ENCODE assay signal across 14 cellular contexts in genomic region chr7:98617960-98618418, GRCh38. TPM values are rescaled to one million over a fixed set of nuclear protein-coding genes. Genes with fewer than 3 reads are reported as not detected.
DNase-seq lines count a peak whose midpoint lies in the region; ATAC-seq and TF ChIP-seq lines count a peak whose summit lies in the region.
"Had no signal": no experiment of that assay in that cellular context is flagged by ENCODE, and none has a peak within 500 bp of the region (broad histone marks: within the 10 kb centered on the region; RNA-seq: fewer than 3 reads in every experiment).

No MANE protein-coding gene starts in this region.

- no peaks in the 10 kb centered on the region for H3K9me3 ChIP-seq in prostate gland
- H3K9me3 ChIP-seq: colonic mucosa had no signal

- no peak for TF ChIP-seq POLR2A in prostate gland (IDR thresholded peaks at IDR 0.05)

- no peaks in the 10 kb centered on the region for H3K36me3 ChIP-seq in prostate gland
- H3K36me3 ChIP-seq: colonic mucosa had no signal

- H3K4me3 ChIP-seq in fibroblast of the aortic adventitia (ENCODE audit: low read depth, low read length) (peak overlapping the region; percentile 45), prostate gland (peak overlapping the region; percentile 23 to 28)

- 1% methylated on average over 40 of the region's 40 CpGs for WGBS in prostate gland

- H3K27ac ChIP-seq in C4-2B (peak overlapping the region; percentile 24), prostate gland (no peak overlapping the region)
- H3K27ac ChIP-seq: colonic mucosa had no signal

- H3K27me3 ChIP-seq in prostate gland (replicated peaks; ENCODE audit: insufficient read depth): no peaks in the 10 kb centered on the region

- intact Hi-C loops in prostate gland (cut with DNase I): no loop called here

- DNase-seq in NCI-H2227 (lab: John Stamatoyannopoulos, UW; ENCODE audit: unreplicated experiment) (peak; percentile 40), fibroblast of the aortic adventitia (ENCODE audit: low read depth) (no peak), prostate gland (ENCODE audit: low spot score) (no peak), A172 (ENCODE audit: low spot score) (no peak), kidney tubule cell (ENCODE audit: low spot score) (no peak)
- DNase-seq: activated CD4-positive, alpha-beta T cell treated with anti-CD3 and anti-CD28 coated beads, Interleukin-2, amount 50 U/mL, for 1 hour; colonic mucosa; HFFc6; NCI-H526 treated with DMSO at 0.1 percent for 48 hours; stimulated activated CD4-positive, alpha-beta T cell treated with anti-CD3 and anti-CD28 coated beads, Interleukin-4, amount 100 ng/mL, for 4 hours had no signal

- peaks cover 3% of the 10 kb centered on the region for H3K4me1 ChIP-seq in prostate gland (replicated peaks)
- H3K4me1 ChIP-seq: colonic mucosa had no signal

- ATAC-seq in GM21423 (IDR thresholded peaks at IDR 0.05; ENCODE audit: unreplicated experiment) (no peak), HG02759 (IDR thresholded peaks at IDR 0.05; ENCODE audit: unreplicated experiment) (no peak)

- TF ChIP-seq CTCF in C4-2B (conservative IDR thresholded peaks at IDR 0.05) (no peak), fibroblast of the aortic adventitia (IDR thresholded peaks at IDR 0.05; ENCODE audit: insufficient read depth, low read length) (no peak), prostate gland (IDR thresholded peaks at IDR 0.05) (no peak)

RNA-seq across cellular contexts. Expression of gene NPTX2, which starts 0.9 kb away (rescaled TPM):
- total RNA-seq in fibroblast of the aortic adventitia (ENCODE audit: low replicate concordance) (0.25 and 2.5 TPM in 2 replicates), prostate gland (100 to 1,000 TPM in 1 of 2 donors, 1 to 10 TPM in 1; 5.2 to 144 TPM)
- total RNA-seq in A172 (2014; rRNA removed; shearing (Covaris generic)): 0.07 TPM in 1 of 2 replicates, not detected in the other
- total RNA-seq: HFFc6, M059J had no signal
